In genomic region chr1:82226198-82226505, GRCh38 we compare ENCODE assay signal across 11 cellular contexts.
A peak's percentile ranks its signal among the peaks of the same experiment; 100 is the strongest.
DNase-seq lines count a peak whose midpoint lies in the region; ATAC-seq and TF ChIP-seq lines count a peak whose summit lies in the region.
"Had no signal": no experiment of that assay in that cellular context is flagged by ENCODE, and none has a peak within 500 bp of the region (broad histone marks: within the 10 kb centered on the region; RNA-seq: fewer than 3 reads in every experiment).

No MANE protein-coding gene starts in this region.

- H3K36me3 Mint-ChIP-seq in brain, result no peaks in the 10 kb centered on the region
- H3K36me3 Mint-ChIP-seq: naive B cell had no signal

- ATAC-seq in stimulated activated naive CD8-positive, alpha-beta T cell treated with anti-CD3 and anti-CD28 coated beads, Interleukin-15, Interleukin-2, amounts not matched to agents 100 U/mL and 50 U/mL, for 24 hours, result no peak

- peaks cover 0 to under 1% (median 0%) of the 10 kb centered on the region in 5 experiments for H3K9me3 Mint-ChIP-seq in brain

- peaks cover 33% of the 10 kb centered on the region for H3K4me1 Mint-ChIP-seq in brain
- H3K4me1 Mint-ChIP-seq: naive B cell had no signal

- TF ChIP-seq CTCF in brain (conservative IDR thresholded peaks at IDR 0.05), result no peak

- H3K27ac Mint-ChIP-seq in brain, result peak overlapping the region; percentile 25 to 93 (median 59)
- H3K27ac Mint-ChIP-seq: naive B cell had no signal

- peak; percentile 46 for DNase-seq in DMS53 (lab: John Stamatoyannopoulos, UW)
- no peak for DNase-seq in DMS53 treated with DMSO at 0.1 percent for 48 hours (lab: John Stamatoyannopoulos, UW; ENCODE audit: unreplicated experiment)
- peak; percentile 95 for DNase-seq in NCI-H1694 treated with DMSO at 0.1 percent for 48 hours (lab: John Stamatoyannopoulos, UW)
- peak; percentile 51 for DNase-seq in skeletal muscle cell (ENCODE audit: low read depth)
- DNase-seq in activated T-cell treated with anti-CD3 and anti-CD28 coated beads for 4 hours, result no peak
- DNase-seq in stimulated activated naive CD8-positive, alpha-beta T cell treated with anti-CD3 and anti-CD28 coated beads, Interleukin-15, Interleukin-2, amounts not matched to agents 100 U/mL and 50 U/mL, for 24 hours, result no peak
- DNase-seq in effector CD4-positive, alpha-beta T cell, result no peak
- DNase-seq: naive B cell, spleen, T-helper 9 cell had no signal

- peak overlapping the region in 1 of 5 experiments; percentile 26 for H3K4me3 Mint-ChIP-seq in brain

- no peaks in the 10 kb centered on the region for H3K27me3 Mint-ChIP-seq in brain
- H3K27me3 Mint-ChIP-seq: naive B cell had no signal

- H3K4me3 ChIP-seq in skeletal muscle cell (ENCODE audit: low read depth, low read length), result no peak overlapping the region
- H3K4me3 ChIP-seq: spleen had no signal

Comparison
In these comparisons a context has a peak if more than half of its experiments do, and no peak if none do; other contexts are left out.
1. DNase-seq: peak in DMS53 (single experiment), NCI-H1694 treated with DMSO at 0.1 percent for 48 hours (single experiment) and skeletal muscle cell (single experiment); none in DMS53 treated with DMSO at 0.1 percent for 48 hours (single experiment), activated T-cell treated with anti-CD3 and anti-CD28 coated beads for 4 hours (single experiment), stimulated activated naive CD8-positive, alpha-beta T cell treated with anti-CD3 and anti-CD28 coated beads, Interleukin-15, Interleukin-2, amounts not matched to agents 100 U/mL and 50 U/mL, for 24 hours (single experiment) and effector CD4-positive, alpha-beta T cell (single experiment).